12 cellular contexts compared by ENCODE assay signal in genomic region chr15:41545218-41545617, GRCh38. TPM values are rescaled to one million over a fixed set of nuclear protein-coding genes. Genes with fewer than 3 reads are reported as not detected.
DNase-seq lines count a peak whose midpoint lies in the region; ATAC-seq and TF ChIP-seq lines count a peak whose summit lies in the region.
"Had no signal": no experiment of that assay in that cellular context is flagged by ENCODE, and none has a peak within 500 bp of the region (broad histone marks: within the 10 kb centered on the region; RNA-seq: fewer than 3 reads in every experiment).

No MANE protein-coding gene starts in this region.

- 0 out of 2 replicates have a peak overlapping the region, but pooled peaks have one; percentile 96 for H2AFZ ChIP-seq in GM23248

- DNase-seq in T-helper 1 cell (no peak), GM23248 (no peak), natural killer cell (no peak)
- no peak for DNase-seq in activated naive CD8-positive, alpha-beta T cell treated with anti-CD3 and anti-CD28 coated beads, Interleukin-2, amount 50 U/mL, for 24 hours
- no peak for DNase-seq in stimulated activated naive CD4-positive, alpha-beta T cell (lab: John Stamatoyannopoulos, UW)
- DNase-seq: NCI-H345; NK-92 treated with Interleukin-12 subunit alpha and Interleukin-12 subunit beta, amount 100 ng/mL, for 24 hours; SIG-M5 had no signal

- H3K9me2 ChIP-seq in GM23248 (ENCODE audit: insufficient read depth), result no peaks in the 10 kb centered on the region

- no peaks in the 10 kb centered on the region for H3K27me3 ChIP-seq in GM23248 (replicated peaks; ENCODE audit: insufficient read depth)
- H3K27me3 ChIP-seq: heart right ventricle had no signal

- no peak for TF ChIP-seq CTCF in natural killer cell (IDR thresholded peaks at IDR 0.05)

- H3K4me1 Mint-ChIP-seq in T-helper 1 cell treated with Interleukin-12 subunit alpha and Interleukin-12 subunit beta and Interleukin-4 antibody, amounts not matched to agents 30 μg/mL and 1 μg/mL, for 36 hours (ENCODE audit: low read depth), result peaks cover 9% of the 10 kb centered on the region
- peaks cover 14% of the 10 kb centered on the region for H3K4me1 Mint-ChIP-seq in activated naive CD8-positive, alpha-beta T cell treated with anti-CD3 and anti-CD28 coated beads, Interleukin-2, amount 50 U/mL, for 24 hours
- H3K4me1 Mint-ChIP-seq in natural killer cell, result peaks cover 16 to 18% of the 10 kb centered on the region in 2 donors

- H3K27ac ChIP-seq in GM23248, result peak overlapping the region; percentile 64

- peaks cover 13% of the 10 kb centered on the region; the same call in 1 of the 2 replicates for H3K4me1 ChIP-seq in GM23248 (ENCODE audit: insufficient read depth)

- H3K36me3 ChIP-seq in GM23248 (ENCODE audit: low read depth), result no peaks in the 10 kb centered on the region
- H3K36me3 ChIP-seq: heart right ventricle had no signal

- no peak overlapping the region for H3K4me3 ChIP-seq in GM23248

- H4K20me1 ChIP-seq in GM23248 (ENCODE audit: insufficient read depth), result no peaks in the 10 kb centered on the region

- no peak overlapping the region for H3K4me2 ChIP-seq in GM23248 (ENCODE audit: unreplicated experiment)

- H3K27me3 Mint-ChIP-seq in T-helper 1 cell treated with Interleukin-12 subunit alpha and Interleukin-12 subunit beta and Interleukin-4 antibody, amounts not matched to agents 30 μg/mL and 1 μg/mL, for 36 hours (ENCODE audit: low read depth), result no peaks in the 10 kb centered on the region
- no peaks in the 10 kb centered on the region for H3K27me3 Mint-ChIP-seq in activated naive CD8-positive, alpha-beta T cell treated with anti-CD3 and anti-CD28 coated beads, Interleukin-2, amount 50 U/mL, for 24 hours
- no peaks in the 10 kb centered on the region for H3K27me3 Mint-ChIP-seq in natural killer cell (ENCODE audit: low read depth in 2 of 2)

- no peak for ATAC-seq in activated naive CD8-positive, alpha-beta T cell treated with anti-CD3 and anti-CD28 coated beads, Interleukin-2, amount 50 U/mL, for 24 hours
- ATAC-seq in natural killer cell (no peak), HG02759 (IDR thresholded peaks at IDR 0.05; ENCODE audit: unreplicated experiment) (no peak), GM19351 (IDR thresholded peaks at IDR 0.05; ENCODE audit: unreplicated experiment) (no peak)

- H3F3A ChIP-seq in GM23248 (ENCODE audit: insufficient read depth), result peaks cover 19% of the 10 kb centered on the region; the same call in 1 of the 2 replicates

- 95 to 99% methylated on average over 3 of the region's 3 CpGs for WGBS in GM23248 (ENCODE audit: low coverage in 1 of 2, low lambda C conversion rate in 2 of 2, missing lambda C conversion rate in 2 of 2), 2 experiments

- H3K9ac ChIP-seq in GM23248, result 0 out of 2 replicates have a peak overlapping the region, but pooled peaks have one; percentile 25

- H3K9me3 ChIP-seq in GM23248 (ENCODE audit: low read depth), result no peaks in the 10 kb centered on the region
- H3K9me3 ChIP-seq: heart right ventricle had no signal

- in situ Hi-C loops in GM23248 (cut with MboI), result no loop called here

- no peaks in the 10 kb centered on the region for H3K9me3 Mint-ChIP-seq in T-helper 1 cell treated with Interleukin-12 subunit alpha and Interleukin-12 subunit beta and Interleukin-4 antibody, amounts not matched to agents 30 μg/mL and 1 μg/mL, for 36 hours
- no peaks in the 10 kb centered on the region for H3K9me3 Mint-ChIP-seq in activated naive CD8-positive, alpha-beta T cell treated with anti-CD3 and anti-CD28 coated beads, Interleukin-2, amount 50 U/mL, for 24 hours
- H3K9me3 Mint-ChIP-seq in natural killer cell, result no peaks in the 10 kb centered on the region

- peak overlapping the region; percentile 94 for H3K4me3 Mint-ChIP-seq in T-helper 1 cell treated with Interleukin-12 subunit alpha and Interleukin-12 subunit beta and Interleukin-4 antibody, amounts not matched to agents 30 μg/mL and 1 μg/mL, for 36 hours
- H3K4me3 Mint-ChIP-seq in activated naive CD8-positive, alpha-beta T cell treated with anti-CD3 and anti-CD28 coated beads, Interleukin-2, amount 50 U/mL, for 24 hours, result peak overlapping the region; percentile 92
- peak overlapping the region; percentile 91 for H3K4me3 Mint-ChIP-seq in natural killer cell

- H3K79me2 ChIP-seq in GM23248 (ENCODE audit: insufficient read depth), result peaks cover 35% of the 10 kb centered on the region

- intact Hi-C loops in natural killer cell (cut with micrococcal nuclease), result no loop called here

- no peaks in the 10 kb centered on the region for H3K36me3 Mint-ChIP-seq in T-helper 1 cell treated with Interleukin-12 subunit alpha and Interleukin-12 subunit beta and Interleukin-4 antibody, amounts not matched to agents 30 μg/mL and 1 μg/mL, for 36 hours (ENCODE audit: low read depth)
- no peaks in the 10 kb centered on the region for H3K36me3 Mint-ChIP-seq in activated naive CD8-positive, alpha-beta T cell treated with anti-CD3 and anti-CD28 coated beads, Interleukin-2, amount 50 U/mL, for 24 hours (ENCODE audit: low read depth)
- H3K36me3 Mint-ChIP-seq in natural killer cell, result no peaks in the 10 kb centered on the region

- H3K27ac Mint-ChIP-seq in T-helper 1 cell treated with Interleukin-12 subunit alpha and Interleukin-12 subunit beta and Interleukin-4 antibody, amounts not matched to agents 30 μg/mL and 1 μg/mL, for 36 hours, result no peak overlapping the region
- H3K27ac Mint-ChIP-seq in activated naive CD8-positive, alpha-beta T cell treated with anti-CD3 and anti-CD28 coated beads, Interleukin-2, amount 50 U/mL, for 24 hours, result peak overlapping the region; percentile 4
- peak overlapping the region; percentile 82 to 89 for H3K27ac Mint-ChIP-seq in natural killer cell

RNA-seq across cellular contexts. Expression of gene RPAP1, which starts 1.2 kb away (rescaled TPM):
- 15.7 and 16.5 TPM in 2 replicates for total RNA-seq in GM23248 (2014; rRNA removed; shearing (Covaris generic))
- 10.7 and 11.4 TPM in 2 replicates for polyA plus RNA-seq in GM23248 (2016; fragmentation: Nextera tagmentation; extraction: Ambion mirVana)
- 10 to 100 TPM; 21.2 to 27.7 (median 27.4) TPM for total RNA-seq in natural killer cell

RNA-seq across cellular contexts. Expression of gene TYRO3, which starts 13.8 kb away (rescaled TPM):
- 5.2 and 7.5 TPM in 2 replicates for total RNA-seq in GM23248 (2014; rRNA removed; shearing (Covaris generic))
- 7.9 and 8.8 TPM in 2 replicates for polyA plus RNA-seq in GM23248 (2016; fragmentation: Nextera tagmentation; extraction: Ambion mirVana)
- total RNA-seq in natural killer cell, result under 1 TPM; 0.25 to 0.80 (median 0.36) TPM

RNA-seq across cellular contexts. Expression of gene LTK, which starts 31.6 kb away (rescaled TPM):
- not detected in 2 replicates for total RNA-seq in GM23248 (2014; rRNA removed; shearing (Covaris generic))
- polyA plus RNA-seq in GM23248 (2016; fragmentation: Nextera tagmentation; extraction: Ambion mirVana), result not detected in 2 replicates
- 1 to 10 TPM in 2 of 3 donors, under 1 TPM in 1; 0.56 to 4.9 (median 1.7) TPM for total RNA-seq in natural killer cell

RNA-seq across cellular contexts. Expression of gene ITPKA, which starts 51.5 kb away (rescaled TPM):
- total RNA-seq in GM23248 (2014; rRNA removed; shearing (Covaris generic)), result 0.43 and 7.7 TPM in 2 replicates
- 0.14 TPM in 1 of 2 replicates, not detected in the other for polyA plus RNA-seq in GM23248 (2016; fragmentation: Nextera tagmentation; extraction: Ambion mirVana)
- total RNA-seq in natural killer cell, result not detected
